ENCODE assay signal across 23 cellular contexts in genomic region chr2:113024730-113025129, GRCh38. TPM values are rescaled to one million over a fixed set of nuclear protein-coding genes. Genes with fewer than 3 reads are reported as not detected.
A peak's percentile ranks its signal among the peaks of the same experiment; 100 is the strongest.
DNase-seq lines count a peak whose midpoint lies in the region; ATAC-seq, FAIRE-seq and TF ChIP-seq lines count a peak whose summit lies in the region.
"Had no signal": no experiment of that assay in that cellular context is flagged by ENCODE, and none has a peak within 500 bp of the region (broad histone marks: within the 10 kb centered on the region; RNA-seq: fewer than 3 reads in every experiment).

No MANE protein-coding gene starts in this region.

- TF ChIP-seq CTCF in HepG2 (CRISPR knock-in tag; IDR thresholded peaks at IDR 0.05) (no peak), right lobe of liver (IDR thresholded peaks at IDR 0.05) (no peak)

- H3K36me3 ChIP-seq in HepG2 (replicated peaks in 1 of 2; ENCODE audit: control insufficient read depth in 1 of 2, insufficient read depth in 2 of 2, low read length in 2 of 2) (no peaks in the 10 kb centered on the region), right lobe of liver (no peaks in the 10 kb centered on the region), trophoblast cell (ENCODE audit: control insufficient read depth in 1 of 2, insufficient read depth in 2 of 2, low read length in 2 of 2) (no peaks in the 10 kb centered on the region)
- H3K36me3 ChIP-seq: BE2C, BLaER1 had no signal

- DNase-seq in HepG2 (ENCODE audit: low spot score) (no peak), right lobe of liver (no peak), trophoblast cell (peak; percentile 12 to 64), NCI-H526 (lab: John Stamatoyannopoulos, UW) (no peak)
- DNase-seq: ACHN; BE2C; C1 segment of cervical spinal cord; Caco-2; Calu3; CD4-positive, CD25-positive, alpha-beta regulatory T cell; CD8-positive, alpha-beta T cell; DMS79 treated with DMSO at 0.1 percent for 48 hours; GF-D8 had no signal

- no peak overlapping the region for H2BK5ac ChIP-seq in trophoblast cell (ENCODE audit: low read depth, low read length, poor library complexity)

- no peak overlapping the region for H3K27ac ChIP-seq in HepG2 (ENCODE audit: extremely low read length, insufficient read depth, low read length)
- H3K27ac ChIP-seq in right lobe of liver, result no peak overlapping the region
- no peak overlapping the region for H3K27ac ChIP-seq in trophoblast cell (ENCODE audit: low read depth, low read length)
- H3K27ac ChIP-seq: 22Rv1, BLaER1 had no signal

- POLR2A ChIA-PET in HepG2 (lab: Yijun Ruan, JAX), result no interaction called here

- H3K4me3 ChIP-seq in HepG2 (replicated peaks in 1 of 3; ENCODE audit: insufficient read depth in 1 of 3, low read depth in 2 of 3, low read length in 3 of 3), result no peak overlapping the region
- H3K4me3 ChIP-seq in right lobe of liver, result no peak overlapping the region
- H3K4me3 ChIP-seq in trophoblast cell (ENCODE audit: low read depth, low read length), result no peak overlapping the region
- H3K4me3 ChIP-seq: BLaER1 had no signal

- H2AK5ac ChIP-seq in trophoblast cell (ENCODE audit: low read length), result no peak overlapping the region

- H3K79me2 ChIP-seq in HepG2 (ENCODE audit: insufficient read depth, low read length), result no peaks in the 10 kb centered on the region
- H3K79me2 ChIP-seq in trophoblast cell (ENCODE audit: control insufficient read depth, insufficient read depth, low read length, poor library complexity), result no peaks in the 10 kb centered on the region

- H3K4me1 ChIP-seq in HepG2 (ENCODE audit: insufficient read depth, low read length) (no peaks in the 10 kb centered on the region), right lobe of liver (no peaks in the 10 kb centered on the region), trophoblast cell (ENCODE audit: control insufficient read depth in 1 of 2, insufficient read depth in 2 of 2, low read length in 2 of 2) (no peaks in the 10 kb centered on the region)
- H3K4me1 ChIP-seq: BE2C, Caco-2 had no signal

- in situ Hi-C loops in HepG2 (cut with HindIII; ENCODE audit: extremely low pct_ligation_motif_present, low pct_unique_long_range_greater_than_20kb), result no loop called here

- CTCF ChIA-PET in HepG2 (lab: Yijun Ruan, JAX; ENCODE audit: low intra/inter-chr PET ratio, low total read pairs), result no interaction called here

- no peaks in the 10 kb centered on the region for H4K20me1 ChIP-seq in HepG2 (ENCODE audit: insufficient read depth, low read length)
- H4K20me1 ChIP-seq: BLaER1 had no signal

- H3K27me3 ChIP-seq in HepG2 (ENCODE audit: control insufficient read depth in 1 of 2, insufficient read depth in 2 of 2, low read length in 2 of 2) (peaks cover 0 to 10% of the 10 kb centered on the region in 2 experiments; a peak in 2 of 5 replicates), right lobe of liver (no peaks in the 10 kb centered on the region), trophoblast cell (ENCODE audit: insufficient read depth, low read length) (no peaks in the 10 kb centered on the region)
- H3K27me3 ChIP-seq: BE2C, BLaER1 had no signal

- no peak overlapping the region for H3K18ac ChIP-seq in trophoblast cell (ENCODE audit: low read length)

- no peak overlapping the region for H3K14ac ChIP-seq in trophoblast cell (ENCODE audit: low read length)

- no peak overlapping the region for H2BK12ac ChIP-seq in trophoblast cell (ENCODE audit: low read length)

- BruUV-seq in HepG2 (replicated peaks; lab: Mats Ljungman, UMichigan), result no TSS peak

- TF ChIP-seq RAD21 in HepG2 (CRISPR knock-in tag; IDR thresholded peaks at IDR 0.05), result no peak

- H3K9me3 ChIP-seq in HepG2 (ENCODE audit: low read length) (no peaks in the 10 kb centered on the region), right lobe of liver (no peaks in the 10 kb centered on the region), trophoblast cell (ENCODE audit: insufficient read depth, low read depth, low read length) (no peaks in the 10 kb centered on the region)
- H3K9me3 ChIP-seq: BE2C, BLaER1, Caco-2 had no signal

- H4K12ac ChIP-seq in trophoblast cell (ENCODE audit: low read depth, low read length), result no peak overlapping the region

- no peak for FAIRE-seq in HepG2 (lab: Jason Lieb, UNC)
- FAIRE-seq: D721Med, G401.6, GM12891, GM19239 had no signal

- H4K8ac ChIP-seq in trophoblast cell (ENCODE audit: low read depth, low read length), result no peak overlapping the region

- H3K9ac ChIP-seq in HepG2 (ENCODE audit: insufficient read depth, low read depth, low read length) (no peak overlapping the region), trophoblast cell (ENCODE audit: low read length) (no peak overlapping the region)
- H3K9ac ChIP-seq: BLaER1 had no signal

- H2BK120ac ChIP-seq in trophoblast cell (ENCODE audit: insufficient read depth, low read length, poor library complexity), result no peak overlapping the region

- no peak for TF ChIP-seq EP300 in HepG2 (IDR thresholded peaks at IDR 0.05; ENCODE audit: low read depth in 2 of 2, low read length in 2 of 2)
- no peak for TF ChIP-seq EP300 in HepG2 (CRISPR knock-in tag; IDR thresholded peaks at IDR 0.05; ENCODE audit: borderline replicate concordance)

- no peaks in the 10 kb centered on the region for H3K79me1 ChIP-seq in trophoblast cell (ENCODE audit: low read length)

- no peak overlapping the region for H3K4me2 ChIP-seq in HepG2 (ENCODE audit: low read depth, low read length)
- H3K4me2 ChIP-seq in trophoblast cell (ENCODE audit: low read length), result no peak overlapping the region
- H3K4me2 ChIP-seq: BLaER1 had no signal

- no peak overlapping the region for H3K4ac ChIP-seq in trophoblast cell (ENCODE audit: low read depth, low read length)

- H2AFZ ChIP-seq in HepG2 (ENCODE audit: low read length) (no peak overlapping the region), trophoblast cell (ENCODE audit: insufficient read depth, low read length, poor library complexity) (no peak overlapping the region)

- no peak overlapping the region for H3K23ac ChIP-seq in trophoblast cell (ENCODE audit: low read length)

- H4K91ac ChIP-seq in trophoblast cell (ENCODE audit: low read depth, low read length), result no peak overlapping the region

- intact Hi-C loops in HepG2 (cut with micrococcal nuclease; ENCODE audit: unreplicated experiment), result no loop called here
- intact Hi-C loops in right lobe of liver (cut with DNase I), result no loop called here

- no peak for TF ChIP-seq POLR2A in HepG2 (IDR thresholded peaks at IDR 0.05; ENCODE audit: insufficient read depth in 1 of 2, low read depth in 2 of 2, low read length in 2 of 2)
- TF ChIP-seq POLR2A in right lobe of liver (IDR thresholded peaks at IDR 0.05), result no peak

- no peak for ATAC-seq in HepG2
- ATAC-seq in right lobe of liver, result no peak
- ATAC-seq: CD8-positive, alpha-beta T cell had no signal

- 26% methylated on average over 2 of the region's 2 CpGs for WGBS in HepG2 (ENCODE audit: low lambda C conversion rate)
- 95% methylated on average over 2 of the region's 2 CpGs for WGBS in right lobe of liver (ENCODE audit: insufficient coverage, low coverage, low lambda C conversion rate, missing lambda C conversion rate)
- WGBS in trophoblast cell (ENCODE audit: extremely low coverage, insufficient coverage, insufficient read length), result no CpG with 5 or more reads among the region's 2 CpGs

RNA-seq across cellular contexts. Expression of gene IL36A, which starts 19.5 kb away (rescaled TPM):
- total RNA-seq in HepG2 (2016; rRNA removed; fragmentation: Illumina TruSeq; extraction: Trizol) (not detected in 2 replicates), right lobe of liver (not detected)
- total RNA-seq in HepG2 (2016; cell fraction: cytosol; rRNA removed; fragmentation: Illumina TruSeq; extraction: Trizol; ENCODE audit: low read depth), result not detected in 2 replicates
- total RNA-seq in HepG2 (2016; cell fraction: insoluble cytoplasmic fraction; rRNA removed; fragmentation: Illumina TruSeq; extraction: Trizol), result not detected in 2 replicates
- not detected in 2 replicates for total RNA-seq in HepG2 (2016; cell fraction: membrane; rRNA removed; fragmentation: Illumina TruSeq; extraction: Trizol)
- not detected in 2 replicates for total RNA-seq in HepG2 (2016; cell fraction: nucleus; rRNA removed; fragmentation: Illumina TruSeq; extraction: Trizol)
- polyA plus RNA-seq in HepG2 (2011; rRNA removed), result not detected in 2 replicates
- not detected in 2 replicates for polyA plus RNA-seq in HepG2 (2011; cell fraction: cytosol; rRNA removed)
- polyA plus RNA-seq in HepG2 (2011; cell fraction: nucleus; rRNA removed), result not detected in 2 replicates
- not detected in 2 replicates for polyA plus RNA-seq in HepG2 (2012)
- not detected in 2 replicates for polyA plus RNA-seq in HepG2 (2016; cell fraction: cytosol; fragmentation: Illumina TruSeq; extraction: Trizol; ENCODE audit: low read depth)
- polyA plus RNA-seq in HepG2 (2016; cell fraction: insoluble cytoplasmic fraction; fragmentation: Illumina TruSeq; extraction: Trizol; ENCODE audit: low read depth), result not detected in 2 replicates
- polyA plus RNA-seq in HepG2 (2016; cell fraction: membrane; fragmentation: Illumina TruSeq; extraction: Trizol; ENCODE audit: low read depth), result not detected in 2 replicates
- not detected in 2 replicates for polyA plus RNA-seq in HepG2 (2016; cell fraction: nucleus; fragmentation: Illumina TruSeq; extraction: Trizol; ENCODE audit: insufficient read depth, low read depth)
- not detected in 2 replicates for polyA minus RNA-seq in HepG2 (2011; rRNA and poly(A)+ RNA removed; ENCODE audit: low replicate concordance)
- polyA minus RNA-seq in HepG2 (2011; cell fraction: cytosol; rRNA and poly(A)+ RNA removed), result not detected in 2 replicates
- polyA minus RNA-seq in HepG2 (2011; cell fraction: nucleus; rRNA and poly(A)+ RNA removed), result not detected in 2 replicates
- not detected in 2 replicates for polyA plus RNA-seq in trophoblast cell (2013)
- total RNA-seq: A172; A673; Caco-2; Calu3; CD4-positive, CD25-positive, alpha-beta regulatory T cell had no signal
- polyA plus RNA-seq: AG04450, CD14-positive monocyte had no signal

RNA-seq across cellular contexts. Expression of gene IL36B, which starts 27.9 kb away (rescaled TPM):
- total RNA-seq in HepG2 (2016; rRNA removed; fragmentation: Illumina TruSeq; extraction: Trizol) (not detected in 2 replicates), right lobe of liver (not detected)
- not detected in 2 replicates for total RNA-seq in HepG2 (2016; cell fraction: cytosol; rRNA removed; fragmentation: Illumina TruSeq; extraction: Trizol; ENCODE audit: low read depth)
- not detected in 2 replicates for total RNA-seq in HepG2 (2016; cell fraction: insoluble cytoplasmic fraction; rRNA removed; fragmentation: Illumina TruSeq; extraction: Trizol)
- not detected in 2 replicates for total RNA-seq in HepG2 (2016; cell fraction: membrane; rRNA removed; fragmentation: Illumina TruSeq; extraction: Trizol)
- total RNA-seq in HepG2 (2016; cell fraction: nucleus; rRNA removed; fragmentation: Illumina TruSeq; extraction: Trizol), result not detected in 2 replicates
- polyA plus RNA-seq in HepG2 (2011; rRNA removed), result not detected in 2 replicates
- not detected in 2 replicates for polyA plus RNA-seq in HepG2 (2011; cell fraction: cytosol; rRNA removed)
- polyA plus RNA-seq in HepG2 (2011; cell fraction: nucleus; rRNA removed), result not detected in 2 replicates
- not detected in 2 replicates for polyA plus RNA-seq in HepG2 (2012)
- not detected in 2 replicates for polyA plus RNA-seq in HepG2 (2016; cell fraction: cytosol; fragmentation: Illumina TruSeq; extraction: Trizol; ENCODE audit: low read depth)
- polyA plus RNA-seq in HepG2 (2016; cell fraction: insoluble cytoplasmic fraction; fragmentation: Illumina TruSeq; extraction: Trizol; ENCODE audit: low read depth), result not detected in 2 replicates
- polyA plus RNA-seq in HepG2 (2016; cell fraction: membrane; fragmentation: Illumina TruSeq; extraction: Trizol; ENCODE audit: low read depth), result not detected in 2 replicates
- polyA plus RNA-seq in HepG2 (2016; cell fraction: nucleus; fragmentation: Illumina TruSeq; extraction: Trizol; ENCODE audit: insufficient read depth, low read depth), result not detected in 2 replicates
- not detected in 2 replicates for polyA minus RNA-seq in HepG2 (2011; rRNA and poly(A)+ RNA removed; ENCODE audit: low replicate concordance)
- not detected in 2 replicates for polyA minus RNA-seq in HepG2 (2011; cell fraction: cytosol; rRNA and poly(A)+ RNA removed)
- polyA minus RNA-seq in HepG2 (2011; cell fraction: nucleus; rRNA and poly(A)+ RNA removed), result not detected in 2 replicates
- 0.04 and 0.14 TPM in 2 replicates for polyA plus RNA-seq in trophoblast cell (2013)
- total RNA-seq: A673; Caco-2; Calu3; CD4-positive, CD25-positive, alpha-beta regulatory T cell; CD8-positive, alpha-beta T cell had no signal
- polyA plus RNA-seq: AG04450; CD14-positive monocyte; CD4-positive, CD25-positive, alpha-beta regulatory T cell had no signal

RNA-seq across cellular contexts. Expression of gene IL36RN, which starts 34.3 kb away (rescaled TPM):
- total RNA-seq in HepG2 (2016; rRNA removed; fragmentation: Illumina TruSeq; extraction: Trizol), result not detected in 2 replicates
- total RNA-seq in HepG2 (2016; cell fraction: cytosol; rRNA removed; fragmentation: Illumina TruSeq; extraction: Trizol; ENCODE audit: low read depth), result not detected in 2 replicates
- total RNA-seq in HepG2 (2016; cell fraction: insoluble cytoplasmic fraction; rRNA removed; fragmentation: Illumina TruSeq; extraction: Trizol), result not detected in 2 replicates
- total RNA-seq in HepG2 (2016; cell fraction: membrane; rRNA removed; fragmentation: Illumina TruSeq; extraction: Trizol), result not detected in 2 replicates
- total RNA-seq in HepG2 (2016; cell fraction: nucleus; rRNA removed; fragmentation: Illumina TruSeq; extraction: Trizol), result not detected in 2 replicates
- not detected in 2 replicates for polyA plus RNA-seq in HepG2 (2011; rRNA removed)
- not detected in 2 replicates for polyA plus RNA-seq in HepG2 (2011; cell fraction: cytosol; rRNA removed)
- not detected in 2 replicates for polyA plus RNA-seq in HepG2 (2011; cell fraction: nucleus; rRNA removed)
- not detected in 2 replicates for polyA plus RNA-seq in HepG2 (2012)
- not detected in 2 replicates for polyA plus RNA-seq in HepG2 (2016; cell fraction: cytosol; fragmentation: Illumina TruSeq; extraction: Trizol; ENCODE audit: low read depth)
- polyA plus RNA-seq in HepG2 (2016; cell fraction: insoluble cytoplasmic fraction; fragmentation: Illumina TruSeq; extraction: Trizol; ENCODE audit: low read depth), result not detected in 2 replicates
- not detected in 2 replicates for polyA plus RNA-seq in HepG2 (2016; cell fraction: membrane; fragmentation: Illumina TruSeq; extraction: Trizol; ENCODE audit: low read depth)
- not detected in 2 replicates for polyA plus RNA-seq in HepG2 (2016; cell fraction: nucleus; fragmentation: Illumina TruSeq; extraction: Trizol; ENCODE audit: insufficient read depth, low read depth)
- polyA minus RNA-seq in HepG2 (2011; rRNA and poly(A)+ RNA removed; ENCODE audit: low replicate concordance), result not detected in 2 replicates
- not detected in 2 replicates for polyA minus RNA-seq in HepG2 (2011; cell fraction: cytosol; rRNA and poly(A)+ RNA removed)
- not detected in 2 replicates for polyA minus RNA-seq in HepG2 (2011; cell fraction: nucleus; rRNA and poly(A)+ RNA removed)
- total RNA-seq in right lobe of liver, result not detected
- polyA plus RNA-seq in trophoblast cell (2013), result 8.7 and 9.1 TPM in 2 replicates
- total RNA-seq: A172; A673; Caco-2; CD4-positive, CD25-positive, alpha-beta regulatory T cell; CD8-positive, alpha-beta T cell had no signal
- polyA plus RNA-seq: AG04450; CD14-positive monocyte; CD4-positive, CD25-positive, alpha-beta regulatory T cell had no signal

RNA-seq across cellular contexts. Expression of gene IL1F10, which starts 43.0 kb away (rescaled TPM):
- total RNA-seq in HepG2 (2016; rRNA removed; fragmentation: Illumina TruSeq; extraction: Trizol), result not detected in 2 replicates
- not detected in 2 replicates for total RNA-seq in HepG2 (2016; cell fraction: cytosol; rRNA removed; fragmentation: Illumina TruSeq; extraction: Trizol; ENCODE audit: low read depth)
- total RNA-seq in HepG2 (2016; cell fraction: insoluble cytoplasmic fraction; rRNA removed; fragmentation: Illumina TruSeq; extraction: Trizol), result not detected in 2 replicates
- total RNA-seq in HepG2 (2016; cell fraction: membrane; rRNA removed; fragmentation: Illumina TruSeq; extraction: Trizol), result not detected in 2 replicates
- total RNA-seq in HepG2 (2016; cell fraction: nucleus; rRNA removed; fragmentation: Illumina TruSeq; extraction: Trizol), result not detected in 2 replicates
- not detected in 2 replicates for polyA plus RNA-seq in HepG2 (2011; rRNA removed)
- not detected in 2 replicates for polyA plus RNA-seq in HepG2 (2011; cell fraction: cytosol; rRNA removed)
- polyA plus RNA-seq in HepG2 (2011; cell fraction: nucleus; rRNA removed), result not detected in 2 replicates
- polyA plus RNA-seq in HepG2 (2012), result not detected in 2 replicates
- polyA plus RNA-seq in HepG2 (2016; cell fraction: cytosol; fragmentation: Illumina TruSeq; extraction: Trizol; ENCODE audit: low read depth), result not detected in 2 replicates
- polyA plus RNA-seq in HepG2 (2016; cell fraction: insoluble cytoplasmic fraction; fragmentation: Illumina TruSeq; extraction: Trizol; ENCODE audit: low read depth), result not detected in 2 replicates
- polyA plus RNA-seq in HepG2 (2016; cell fraction: membrane; fragmentation: Illumina TruSeq; extraction: Trizol; ENCODE audit: low read depth), result not detected in 2 replicates
- not detected in 2 replicates for polyA plus RNA-seq in HepG2 (2016; cell fraction: nucleus; fragmentation: Illumina TruSeq; extraction: Trizol; ENCODE audit: insufficient read depth, low read depth)
- polyA minus RNA-seq in HepG2 (2011; rRNA and poly(A)+ RNA removed; ENCODE audit: low replicate concordance), result not detected in 2 replicates
- not detected in 2 replicates for polyA minus RNA-seq in HepG2 (2011; cell fraction: cytosol; rRNA and poly(A)+ RNA removed)
- polyA minus RNA-seq in HepG2 (2011; cell fraction: nucleus; rRNA and poly(A)+ RNA removed), result not detected in 2 replicates
- total RNA-seq in right lobe of liver, result not detected
- 0.14 and 0.19 TPM in 2 replicates for polyA plus RNA-seq in trophoblast cell (2013)
- total RNA-seq: A172; A673; Caco-2; Calu3; CD4-positive, CD25-positive, alpha-beta regulatory T cell; CD8-positive, alpha-beta T cell had no signal
- polyA plus RNA-seq: AG04450; CD14-positive monocyte; CD4-positive, CD25-positive, alpha-beta regulatory T cell had no signal

RNA-seq across cellular contexts. Expression of gene IL36G, which starts 46.9 kb away (rescaled TPM):
- total RNA-seq in HepG2 (2016; rRNA removed; fragmentation: Illumina TruSeq; extraction: Trizol) (not detected in 2 replicates), right lobe of liver (not detected)
- not detected in 2 replicates for total RNA-seq in HepG2 (2016; cell fraction: cytosol; rRNA removed; fragmentation: Illumina TruSeq; extraction: Trizol; ENCODE audit: low read depth)
- total RNA-seq in HepG2 (2016; cell fraction: insoluble cytoplasmic fraction; rRNA removed; fragmentation: Illumina TruSeq; extraction: Trizol), result not detected in 2 replicates
- not detected in 2 replicates for total RNA-seq in HepG2 (2016; cell fraction: membrane; rRNA removed; fragmentation: Illumina TruSeq; extraction: Trizol)
- total RNA-seq in HepG2 (2016; cell fraction: nucleus; rRNA removed; fragmentation: Illumina TruSeq; extraction: Trizol), result not detected in 2 replicates
- 0.14 TPM in 1 of 2 replicates, not detected in the other for polyA plus RNA-seq in HepG2 (2011; rRNA removed)
- polyA plus RNA-seq in HepG2 (2011; cell fraction: cytosol; rRNA removed), result not detected in 2 replicates
- 0.50 and 0.59 TPM in 2 replicates for polyA plus RNA-seq in HepG2 (2011; cell fraction: nucleus; rRNA removed)
- polyA plus RNA-seq in HepG2 (2012), result 0.15 TPM in 1 of 2 replicates, not detected in the other
- polyA plus RNA-seq in HepG2 (2016; cell fraction: cytosol; fragmentation: Illumina TruSeq; extraction: Trizol; ENCODE audit: low read depth), result not detected in 2 replicates
- not detected in 2 replicates for polyA plus RNA-seq in HepG2 (2016; cell fraction: insoluble cytoplasmic fraction; fragmentation: Illumina TruSeq; extraction: Trizol; ENCODE audit: low read depth)
- not detected in 2 replicates for polyA plus RNA-seq in HepG2 (2016; cell fraction: membrane; fragmentation: Illumina TruSeq; extraction: Trizol; ENCODE audit: low read depth)
- not detected in 2 replicates for polyA plus RNA-seq in HepG2 (2016; cell fraction: nucleus; fragmentation: Illumina TruSeq; extraction: Trizol; ENCODE audit: insufficient read depth, low read depth)
- polyA minus RNA-seq in HepG2 (2011; rRNA and poly(A)+ RNA removed; ENCODE audit: low replicate concordance), result not detected in 2 replicates
- not detected in 2 replicates for polyA minus RNA-seq in HepG2 (2011; cell fraction: cytosol; rRNA and poly(A)+ RNA removed)
- not detected in 2 replicates for polyA minus RNA-seq in HepG2 (2011; cell fraction: nucleus; rRNA and poly(A)+ RNA removed)
- polyA plus RNA-seq in trophoblast cell (2013), result 0.05 TPM in 1 of 2 replicates, not detected in the other
- total RNA-seq: A172; A673; Caco-2; CD4-positive, CD25-positive, alpha-beta regulatory T cell; CD8-positive, alpha-beta T cell had no signal
- polyA plus RNA-seq: AG04450; CD14-positive monocyte; CD4-positive, CD25-positive, alpha-beta regulatory T cell had no signal

Comparison
In these comparisons a context has a peak if more than half of its experiments do, and no peak if none do; other contexts are left out.
1. DNase-seq: peak in trophoblast cell (2 of 2); none in HepG2 (single experiment), right lobe of liver (0 of 3) and NCI-H526 (0 of 2).